Comparison of ENCODE assay signal across 22 cellular contexts in the genomic region with DNA sequence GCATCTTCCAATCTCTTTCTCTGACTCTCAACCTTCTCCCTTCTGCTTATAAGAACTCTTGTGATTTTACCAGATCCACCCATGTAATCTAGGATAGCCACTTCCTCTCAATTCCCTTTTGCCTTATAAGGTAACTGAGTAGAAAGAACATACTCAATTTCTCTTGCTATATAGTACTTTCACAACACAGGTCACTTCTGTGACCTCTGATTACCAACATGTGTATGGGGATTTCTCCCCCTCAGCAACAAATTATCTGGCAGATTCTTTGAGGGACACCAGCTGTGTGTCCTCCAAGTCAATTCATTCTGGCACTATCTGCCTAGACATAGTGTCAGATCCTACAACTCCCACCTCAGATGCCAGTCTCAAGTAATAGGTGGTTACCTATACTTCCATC.
"Had no signal": no experiment of that assay in that cellular context is flagged by ENCODE, and none has a peak within 500 bp of the region (broad histone marks: within the 10 kb centered on the region; RNA-seq: fewer than 3 reads in every experiment).

No MANE protein-coding gene starts in this region.

- DNase-seq: activated CD4-positive, alpha-beta T cell treated with anti-CD3 and anti-CD28 coated beads, Interleukin-2, amount 50 U/mL, for 1 hour; activated CD8-positive, alpha-beta T cell treated with anti-CD3 and anti-CD28 coated beads, Interleukin-2, amount 10 ng/mL, durations not matched to agents 7 days and 5 days; activated naive CD4-positive, alpha-beta T cell; central memory CD4-positive, alpha-beta T cell; effector memory CD4-positive, alpha-beta T cell; foreskin melanocyte; kidney glomerular epithelial cell; left ventricle myocardium inferior; naive thymus-derived CD4-positive, alpha-beta T cell; stimulated activated CD4-positive, alpha-beta T cell treated with anti-CD3 and anti-CD28 coated beads, Interleukin-15, amount 100 ng/mL, for 24 hours; stimulated activated CD4-positive, alpha-beta T cell treated with anti-CD3 and anti-CD28 coated beads, Interleukin-2, amount 100 ng/mL, for 48 hours; stimulated activated CD8-positive, alpha-beta memory T cell treated with anti-CD3 and anti-CD28 coated beads, Interleukin-4, amount 100 ng/mL, for 48 hours; stimulated activated naive B cell treated with anti-CD40 and anti-IgM and Interleukin-4, amounts not matched to agents 10 μg/mL and 1 μg/mL and 100 μg/mL, for 72 hours; upper lobe of left lung had no signal

- H3K9me3 Mint-ChIP-seq: activated T-helper 2 cell treated with anti-CD3 and anti-CD28 coated beads, Interferon-gamma antibody, Interleukin-2, Interleukin-4, amounts not matched to agents 10 μg/mL and 5 μg/mL and 100 μg/mL, durations not matched to agents 14 hours and 24 hours and 36 hours; stimulated activated naive B cell treated with anti-CD40 and anti-IgM and Interleukin-4, amounts not matched to agents 10 μg/mL and 1 μg/mL and 100 μg/mL, for 72 hours had no signal

- H3K36me3 ChIP-seq: left ventricle myocardium inferior, thoracic aorta, upper lobe of left lung had no signal

- H3K4me1 ChIP-seq: left ventricle myocardium inferior, upper lobe of left lung had no signal

- H3K36me3 Mint-ChIP-seq: activated naive CD8-positive, alpha-beta T cell; stimulated activated naive B cell treated with anti-CD40 and anti-IgM and Interleukin-4, amounts not matched to agents 10 μg/mL and 1 μg/mL and 100 μg/mL, for 72 hours had no signal

- H3K4me3 ChIP-seq: left ventricle myocardium inferior, smooth muscle cell, thoracic aorta, upper lobe of left lung had no signal

- H3K4me1 Mint-ChIP-seq: stimulated activated naive B cell treated with anti-CD40 and anti-IgM and Interleukin-4, amounts not matched to agents 10 μg/mL and 1 μg/mL and 100 μg/mL, for 72 hours had no signal

- H3K27ac ChIP-seq: left ventricle myocardium inferior, thoracic aorta, upper lobe of left lung, VCaP had no signal

- H3K4me3 Mint-ChIP-seq: activated CD8-positive, alpha-beta T cell treated with anti-CD3 and anti-CD28 coated beads, Interleukin-2, amount 10 ng/mL, durations not matched to agents 7 days and 5 days; activated naive CD8-positive, alpha-beta T cell; stimulated activated naive B cell treated with anti-CD40 and anti-IgM and Interleukin-4, amounts not matched to agents 10 μg/mL and 1 μg/mL and 100 μg/mL, for 72 hours had no signal

- H3K27ac Mint-ChIP-seq: activated CD8-positive, alpha-beta T cell treated with anti-CD3 and anti-CD28 coated beads, Interleukin-2, amount 10 ng/mL, durations not matched to agents 7 days and 5 days; activated naive CD8-positive, alpha-beta T cell; activated T-helper 2 cell treated with anti-CD3 and anti-CD28 coated beads, Interferon-gamma antibody, Interleukin-2, Interleukin-4, amounts not matched to agents 10 μg/mL and 5 μg/mL and 100 μg/mL, durations not matched to agents 14 hours and 24 hours and 36 hours; naive thymus-derived CD4-positive, alpha-beta T cell; stimulated activated naive B cell treated with anti-CD40 and anti-IgM and Interleukin-4, amounts not matched to agents 10 μg/mL and 1 μg/mL and 100 μg/mL, for 72 hours had no signal

- H3K9me3 ChIP-seq: thoracic aorta, upper lobe of left lung had no signal

- ATAC-seq: activated CD4-positive, CD25-positive, alpha-beta regulatory T cell treated with anti-CD3 and anti-CD28 coated beads, Interleukin-2, amount 50 U/mL, for 24 hours; activated CD8-positive, alpha-beta T cell treated with anti-CD3 and anti-CD28 coated beads, Interleukin-2, amount 10 ng/mL, durations not matched to agents 7 days and 5 days; esophagus mucosa; naive thymus-derived CD4-positive, alpha-beta T cell; sciatic nerve; stimulated activated naive B cell treated with anti-CD40 and anti-IgM and Interleukin-4, amounts not matched to agents 10 μg/mL and 1 μg/mL and 100 μg/mL, for 72 hours had no signal

- H3K27me3 ChIP-seq: upper lobe of left lung had no signal
